In genomic region chr5:124702442-124703024, GRCh38 we compare ENCODE assay signal across 20 cellular contexts. TPM values are rescaled to one million over a fixed set of nuclear protein-coding genes. Genes with fewer than 3 reads are reported as not detected.
DNase-seq lines count a peak whose midpoint lies in the region; ATAC-seq and TF ChIP-seq lines count a peak whose summit lies in the region.
"Had no signal": no experiment of that assay in that cellular context is flagged by ENCODE, and none has a peak within 500 bp of the region (broad histone marks: within the 10 kb centered on the region; RNA-seq: fewer than 3 reads in every experiment).

No MANE protein-coding gene starts in this region.

- H4K20me1 ChIP-seq in OCI-LY1 (ENCODE audit: insufficient read depth, low read length), result no peaks in the 10 kb centered on the region

- H3K36me3 ChIP-seq in OCI-LY1 (ENCODE audit: insufficient read depth, low read length), result peaks cover 34% of the 10 kb centered on the region
- no peaks in the 10 kb centered on the region for H3K36me3 ChIP-seq in mucosa of descending colon (ENCODE audit: low read depth)
- H3K36me3 ChIP-seq: Peyer's patch had no signal

- ATAC-seq in GM21529 (IDR thresholded peaks at IDR 0.05; ENCODE audit: unreplicated experiment), result peak; percentile 30
- ATAC-seq in mucosa of descending colon, result peak; percentile 55
- ATAC-seq: T-helper 17 cell had no signal

- H3K9me3 ChIP-seq in OCI-LY1 (ENCODE audit: low read length) (no peaks in the 10 kb centered on the region), mucosa of descending colon (no peaks in the 10 kb centered on the region)
- H3K9me3 ChIP-seq: Peyer's patch had no signal

- peaks cover 100% of the 10 kb centered on the region for H3K4me1 ChIP-seq in OCI-LY1 (ENCODE audit: insufficient read depth, low read length, severe bottlenecking)
- H3K4me1 ChIP-seq in mucosa of descending colon (ENCODE audit: low read depth), result peaks cover 27% of the 10 kb centered on the region

- intact Hi-C loops in mucosa of descending colon (cut with DNase I, micrococcal nuclease), result loop anchor here in 1 of 2 donors (5.0 kb wide), 1 partner anchor 40 kb away; no protein-coding TSS in a partner anchor

- H3K4me3 ChIP-seq in GM12864 (ENCODE audit: low read depth, low read length) (no peak overlapping the region; the same call in 1 of the 2 replicates), OCI-LY1 (ENCODE audit: low read depth, low read length, poor library complexity, severe bottlenecking) (peak overlapping the region; percentile 41), mucosa of descending colon (no peak overlapping the region)
- H3K4me3 ChIP-seq: GM23248, Peyer's patch had no signal

- H3K4me2 ChIP-seq in OCI-LY1 (ENCODE audit: low read length), result peak overlapping the region; percentile 85

- peak overlapping the region; percentile 48 for H3K9ac ChIP-seq in OCI-LY1 (ENCODE audit: low read length)
- H3K9ac ChIP-seq: GM23248 had no signal

- TF ChIP-seq CTCF in GM12864 (IDR thresholded peaks at IDR 0.05; ENCODE audit: low read depth, low read length, missing control alignments) (no peak), OCI-LY1 (IDR thresholded peaks at IDR 0.05; ENCODE audit: low read length) (no peak), mucosa of descending colon (IDR thresholded peaks at IDR 0.05) (no peak), RWPE1 (conservative IDR thresholded peaks at IDR 0.05; ENCODE audit: low read depth) (no peak), GM20000 (IDR thresholded peaks at IDR 0.05; ENCODE audit: extremely low read depth, missing control alignments) (no peak)

- H3F3A ChIP-seq in OCI-LY1 (ENCODE audit: insufficient read depth, low read length), result no peaks in the 10 kb centered on the region

- CTCF ChIA-PET in RWPE1 (lab: Yijun Ruan, JAX), result no interaction called here

- DNase-seq in GM12864 (ENCODE audit: low read depth) (peak; percentile 53), mucosa of descending colon (no peak), COLO668 (lab: John Stamatoyannopoulos, UW; ENCODE audit: unreplicated experiment) (no peak), RWPE1 (ENCODE audit: low spot score) (no peak), GM20000 (ENCODE audit: low spot score) (no peak)
- DNase-seq in stimulated activated CD8-positive, alpha-beta memory T cell treated with anti-CD3 and anti-CD28 coated beads, Interleukin-4, amount 100 ng/mL, for 48 hours, result no peak
- DNase-seq: activated CD4-positive, alpha-beta T cell treated with anti-CD3 and anti-CD28 coated beads, Interleukin-2, amount 50 U/mL, for 48 hours; aorta; GM23248; immature natural killer cell; midbrain; NCI-H1092; NCI-H2227 treated with DMSO at 0.1 percent for 48 hours; Peyer's patch; stimulated activated CD4-positive, alpha-beta T cell treated with anti-CD3 and anti-CD28 coated beads, Interleukin-2, amount 100 ng/mL, for 48 hours; stimulated activated naive CD4-positive, alpha-beta T cell; T-helper 17 cell had no signal

- no peak overlapping the region for H2AFZ ChIP-seq in OCI-LY1 (ENCODE audit: low read length)
- H2AFZ ChIP-seq: GM23248 had no signal

- no peaks in the 10 kb centered on the region for H3K27me3 ChIP-seq in OCI-LY1 (ENCODE audit: insufficient read depth, low read length)
- H3K27me3 ChIP-seq: Peyer's patch had no signal

- POLR2A ChIA-PET in RWPE1 (lab: Yijun Ruan, JAX; ENCODE audit: low non-redundant PET), result no interaction called here

- H3K27ac ChIP-seq in OCI-LY1 (ENCODE audit: low read depth, low read length, poor library complexity, severe bottlenecking), result peak overlapping the region; percentile 97
- H3K27ac ChIP-seq in RWPE1, result no peak overlapping the region
- H3K27ac ChIP-seq: GM23248, Peyer's patch had no signal

- peaks cover 99% of the 10 kb centered on the region for H3K79me2 ChIP-seq in OCI-LY1 (ENCODE audit: insufficient read depth, low read length)

- H3K9me2 ChIP-seq in OCI-LY1 (ENCODE audit: low read depth, low read length), result no peaks in the 10 kb centered on the region

RNA-seq across cellular contexts. Expression of gene ZNF608, which starts 43.9 kb away (rescaled TPM):
- 10 to 100 TPM; 19.7 to 32.3 (median 27.2) TPM for total RNA-seq in mucosa of descending colon
- total RNA-seq: activated T-helper 2 cell treated with anti-CD3 and anti-CD28 coated beads, Interferon-gamma antibody, Interleukin-2, Interleukin-4, amounts not matched to agents 10 μg/mL and 5 μg/mL and 100 μg/mL, durations not matched to agents 14 hours and 24 hours and 36 hours had no signal
